In the genomic region with DNA sequence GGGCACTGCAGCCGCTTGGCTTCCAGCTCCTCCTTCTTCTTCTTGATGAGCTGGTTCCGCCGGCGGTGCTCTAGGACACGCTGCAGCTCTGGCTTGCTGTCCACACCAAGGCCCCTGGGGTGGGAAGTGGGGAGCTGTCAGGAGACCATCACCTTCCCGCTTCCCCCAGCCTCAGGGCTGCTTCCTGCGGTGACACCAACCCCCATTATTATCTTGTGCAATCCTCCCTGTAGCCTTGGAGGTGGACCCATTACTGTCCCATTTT, we compare ENCODE assay signal across 25 cellular contexts. TPM values are rescaled to one million over a fixed set of nuclear protein-coding genes. Genes with fewer than 3 reads are reported as not detected.
"Had no signal": no experiment of that assay in that cellular context is flagged by ENCODE, and none has a peak within 500 bp of the region (broad histone marks: within the 10 kb centered on the region; RNA-seq: fewer than 3 reads in every experiment).

No MANE protein-coding gene starts in this region.

- DNase-seq: activated CD4-positive, alpha-beta T cell treated with anti-CD3 and anti-CD28 coated beads for 48 hours; activated CD4-positive, alpha-beta T cell treated with anti-CD3 and anti-CD28 coated beads, Interleukin-2, amount 50 U/mL, for 48 hours; activated CD4-positive, CD25-positive, alpha-beta regulatory T cell treated with anti-CD3 and anti-CD28 coated beads, Interleukin-2, amount 50 U/mL, for 72 hours; activated gamma-delta T cell treated with Interleukin-2 at 50 U/mL for 16 hours; activated naive CD4-positive, alpha-beta T cell treated with anti-CD3 and anti-CD28 coated beads, Interleukin-2, amount 10 ng/mL, durations not matched to agents 7 days and 5 days; activated naive CD8-positive, alpha-beta T cell treated with anti-CD3 and anti-CD28 coated beads, Interleukin-2, amount 10 ng/mL, durations not matched to agents 7 days and 5 days; activated T-cell treated with anti-CD3 and anti-CD28 coated beads, Interleukin-2, amount 50 U/mL, for 24 hours; anterior cingulate cortex; KBM-7; NCI-H1048; NCI-H146; NCI-H187 treated with DMSO at 0.1 percent for 48 hours; NCI-H2081 treated with DMSO at 0.1 percent for 48 hours; NCI-H446; NCI-H524; Peyer's patch; SHP77; T-helper 9 cell had no signal

- H3K27me3 ChIP-seq: adrenal gland, Peyer's patch, SJSA1 had no signal

- H3K9me3 ChIP-seq: adrenal gland, Peyer's patch had no signal

- H3K4me3 ChIP-seq: adrenal gland, Peyer's patch, SJSA1 had no signal

- H3K27ac Mint-ChIP-seq: activated naive CD4-positive, alpha-beta T cell treated with anti-CD3 and anti-CD28 coated beads, Interleukin-2, amount 10 ng/mL, durations not matched to agents 7 days and 5 days; activated naive CD8-positive, alpha-beta T cell treated with anti-CD3 and anti-CD28 coated beads, Interleukin-2, amount 10 ng/mL, durations not matched to agents 7 days and 5 days; activated T-cell treated with anti-CD3 and anti-CD28 coated beads, Interleukin-2, amount 50 U/mL, for 24 hours; T-helper 1 cell treated with Interleukin-12 subunit alpha and Interleukin-12 subunit beta and Interleukin-4 antibody, amounts not matched to agents 30 μg/mL and 1 μg/mL, for 36 hours; WTC11 had no signal

- H3K36me3 ChIP-seq: adrenal gland, Peyer's patch, SJSA1 had no signal

- ATAC-seq: SK-N-SH treated with all-trans-retinoic acid at 6 μM for 48 hours, WTC11 had no signal

- H3K27me3 Mint-ChIP-seq: activated T-cell treated with anti-CD3 and anti-CD28 coated beads, Interleukin-2, amount 50 U/mL, for 24 hours had no signal

- H3K36me3 Mint-ChIP-seq: activated naive CD4-positive, alpha-beta T cell treated with anti-CD3 and anti-CD28 coated beads, Interleukin-2, amount 10 ng/mL, durations not matched to agents 7 days and 5 days; activated naive CD8-positive, alpha-beta T cell treated with anti-CD3 and anti-CD28 coated beads, Interleukin-2, amount 10 ng/mL, durations not matched to agents 7 days and 5 days had no signal

- H3K4me3 Mint-ChIP-seq: activated naive CD4-positive, alpha-beta T cell treated with anti-CD3 and anti-CD28 coated beads, Interleukin-2, amount 10 ng/mL, durations not matched to agents 7 days and 5 days; activated naive CD8-positive, alpha-beta T cell treated with anti-CD3 and anti-CD28 coated beads, Interleukin-2, amount 10 ng/mL, durations not matched to agents 7 days and 5 days; activated T-cell treated with anti-CD3 and anti-CD28 coated beads, Interleukin-2, amount 50 U/mL, for 24 hours; T-helper 1 cell treated with Interleukin-12 subunit alpha and Interleukin-12 subunit beta and Interleukin-4 antibody, amounts not matched to agents 30 μg/mL and 1 μg/mL, for 36 hours; WTC11 had no signal

- H3K4me1 Mint-ChIP-seq: activated naive CD4-positive, alpha-beta T cell treated with anti-CD3 and anti-CD28 coated beads, Interleukin-2, amount 10 ng/mL, durations not matched to agents 7 days and 5 days had no signal

- H3K9me3 Mint-ChIP-seq: activated naive CD4-positive, alpha-beta T cell treated with anti-CD3 and anti-CD28 coated beads, Interleukin-2, amount 10 ng/mL, durations not matched to agents 7 days and 5 days; activated naive CD8-positive, alpha-beta T cell treated with anti-CD3 and anti-CD28 coated beads, Interleukin-2, amount 10 ng/mL, durations not matched to agents 7 days and 5 days; activated T-cell treated with anti-CD3 and anti-CD28 coated beads, Interleukin-2, amount 50 U/mL, for 24 hours; T-helper 1 cell treated with Interleukin-12 subunit alpha and Interleukin-12 subunit beta and Interleukin-4 antibody, amounts not matched to agents 30 μg/mL and 1 μg/mL, for 36 hours had no signal

- H3K4me1 ChIP-seq: adrenal gland had no signal

- H3K27ac ChIP-seq: adrenal gland, Peyer's patch, RWPE1, SJSA1 had no signal

RNA-seq across cellular contexts. Expression of a gene that starts 10.0 kb away (rescaled TPM):
- total RNA-seq: activated naive CD8-positive, alpha-beta T cell treated with anti-CD3 and anti-CD28 coated beads, Interleukin-2, amount 10 ng/mL, durations not matched to agents 7 days and 5 days; LHCN-M2; SJSA1 had no signal

RNA-seq across cellular contexts. Expression of a gene that starts 30.2 kb away (rescaled TPM):
- total RNA-seq: activated naive CD8-positive, alpha-beta T cell treated with anti-CD3 and anti-CD28 coated beads, Interleukin-2, amount 10 ng/mL, durations not matched to agents 7 days and 5 days had no signal
